In genomic region chr6:135141182-135141581, GRCh38 we compare ENCODE assay signal across 21 cellular contexts. TPM values are rescaled to one million over a fixed set of nuclear protein-coding genes. Genes with fewer than 3 reads are reported as not detected.
"Had no signal": no experiment of that assay in that cellular context is flagged by ENCODE, and none has a peak within 500 bp of the region (broad histone marks: within the 10 kb centered on the region; RNA-seq: fewer than 3 reads in every experiment).

No MANE protein-coding gene starts in this region.

- H3K4me3 Mint-ChIP-seq: activated CD8-positive, alpha-beta T cell treated with anti-CD3 and anti-CD28 coated beads, Interleukin-2, amount 10 ng/mL, durations not matched to agents 7 days and 5 days; activated naive CD8-positive, alpha-beta T cell treated with anti-CD3 and anti-CD28 coated beads, Interleukin-2, amount 50 U/mL, for 24 hours; brain; central memory CD8-positive, alpha-beta T cell; T-helper 1 cell treated with Interleukin-12 subunit alpha and Interleukin-12 subunit beta and Interleukin-4 antibody, amounts not matched to agents 30 μg/mL and 1 μg/mL, for 36 hours had no signal

- H3K4me1 Mint-ChIP-seq: brain had no signal

- H3K27ac ChIP-seq: ascending aorta, PC-9 had no signal

- ATAC-seq: activated CD8-positive, alpha-beta T cell treated with anti-CD3 and anti-CD28 coated beads, Interleukin-2, amount 10 ng/mL, durations not matched to agents 7 days and 5 days; activated naive CD8-positive, alpha-beta T cell treated with anti-CD3 and anti-CD28 coated beads, Interleukin-2, amount 50 U/mL, for 24 hours had no signal

- H3K4me2 ChIP-seq: PC-9 had no signal

- DNase-seq: activated CD4-positive, alpha-beta T cell treated with anti-CD3 and anti-CD28 coated beads for 48 hours; activated CD4-positive, alpha-beta T cell treated with anti-CD3 and anti-CD28 coated beads, Interleukin-2, amount 50 U/mL, for 4 hours; activated CD4-positive, CD25-positive, alpha-beta regulatory T cell treated with anti-CD3 and anti-CD28 coated beads, Interleukin-2, amount 50 U/mL, for 72 hours; activated CD8-positive, alpha-beta memory T cell treated with anti-CD3 and anti-CD28 coated beads, Interleukin-2, amount 50 U/mL, for 48 hours; activated CD8-positive, alpha-beta T cell treated with anti-CD3 and anti-CD28 coated beads, Interleukin-2, amount 10 ng/mL, durations not matched to agents 7 days and 5 days; activated naive CD4-positive, alpha-beta T cell treated with anti-CD3 and anti-CD28 coated beads, Interleukin-2, amount 50 U/mL, for 16 hours; activated naive CD8-positive, alpha-beta T cell treated with anti-CD3 and anti-CD28 coated beads, Interleukin-2, amount 50 U/mL, for 24 hours; activated T-cell treated with anti-CD3 and anti-CD28 coated beads, Interleukin-2, amount 50 U/mL, for 1 hour; amniotic stem cell; NCI-H1092 treated with DMSO at 0.1 percent for 48 hours; NCI-H1417 treated with DMSO at 0.1 percent for 48 hours; NCI-H1694; NCI-H2081; NCI-H510A treated with DMSO at 0.1 percent for 48 hours; NCI-H69; SHP77 treated with DMSO at 0.1 percent for 48 hours had no signal

- H3K9me3 Mint-ChIP-seq: activated naive CD8-positive, alpha-beta T cell treated with anti-CD3 and anti-CD28 coated beads, Interleukin-2, amount 50 U/mL, for 24 hours; brain; central memory CD8-positive, alpha-beta T cell; T-helper 1 cell treated with Interleukin-12 subunit alpha and Interleukin-12 subunit beta and Interleukin-4 antibody, amounts not matched to agents 30 μg/mL and 1 μg/mL, for 36 hours had no signal

- H3K27me3 ChIP-seq: ascending aorta had no signal

- H3K36me3 ChIP-seq: ascending aorta had no signal

- H3K9me3 ChIP-seq: ascending aorta had no signal

- H3K27ac Mint-ChIP-seq: activated CD8-positive, alpha-beta T cell treated with anti-CD3 and anti-CD28 coated beads, Interleukin-2, amount 10 ng/mL, durations not matched to agents 7 days and 5 days; brain had no signal

- H3K4me1 ChIP-seq: ascending aorta had no signal

- H3K4me3 ChIP-seq: ascending aorta, PC-9 had no signal

- H3K27me3 Mint-ChIP-seq: activated naive CD8-positive, alpha-beta T cell treated with anti-CD3 and anti-CD28 coated beads, Interleukin-2, amount 50 U/mL, for 24 hours; central memory CD8-positive, alpha-beta T cell had no signal

- H3K36me3 Mint-ChIP-seq: brain had no signal

RNA-seq across cellular contexts. Expression of gene MYB, which starts 39.9 kb away (rescaled TPM):
- total RNA-seq: ascending aorta had no signal
